Comparison of ENCODE assay signal across 1 cellular context in the genomic region with DNA sequence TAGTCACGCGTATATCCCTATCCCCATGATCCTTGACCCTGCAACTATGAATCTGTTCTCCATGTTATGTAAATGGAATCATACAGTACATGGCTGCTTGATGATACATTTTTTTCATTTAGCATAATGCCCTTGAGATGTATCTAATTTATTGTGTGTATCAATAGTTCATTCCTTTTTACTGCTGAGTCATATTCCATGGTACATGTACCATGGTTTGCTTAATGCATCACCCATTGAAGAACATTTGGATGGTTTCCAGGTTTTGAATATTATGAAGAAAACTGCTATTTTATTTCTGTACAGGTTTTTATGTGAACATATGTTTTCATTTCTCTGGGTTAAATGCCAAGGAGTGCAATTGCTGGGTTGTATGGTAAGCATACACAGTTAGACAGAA.
TF ChIP-seq lines count a peak whose summit lies in the region.

No MANE protein-coding gene starts in this region.

TF ChIP-seq in WTC11, 78 proteins besides CTCF, POLR2A, EP300 and RAD21 (continued from another document):
- TF ChIP-seq ZBTB21 (CRISPR knock-in tag; IDR thresholded peaks at IDR 0.05; ENCODE audit: borderline replicate concordance) (no peak), SMAD4 (CRISPR knock-in tag; IDR thresholded peaks at IDR 0.05) (no peak)
- TF ChIP-seq, protein P1, sequence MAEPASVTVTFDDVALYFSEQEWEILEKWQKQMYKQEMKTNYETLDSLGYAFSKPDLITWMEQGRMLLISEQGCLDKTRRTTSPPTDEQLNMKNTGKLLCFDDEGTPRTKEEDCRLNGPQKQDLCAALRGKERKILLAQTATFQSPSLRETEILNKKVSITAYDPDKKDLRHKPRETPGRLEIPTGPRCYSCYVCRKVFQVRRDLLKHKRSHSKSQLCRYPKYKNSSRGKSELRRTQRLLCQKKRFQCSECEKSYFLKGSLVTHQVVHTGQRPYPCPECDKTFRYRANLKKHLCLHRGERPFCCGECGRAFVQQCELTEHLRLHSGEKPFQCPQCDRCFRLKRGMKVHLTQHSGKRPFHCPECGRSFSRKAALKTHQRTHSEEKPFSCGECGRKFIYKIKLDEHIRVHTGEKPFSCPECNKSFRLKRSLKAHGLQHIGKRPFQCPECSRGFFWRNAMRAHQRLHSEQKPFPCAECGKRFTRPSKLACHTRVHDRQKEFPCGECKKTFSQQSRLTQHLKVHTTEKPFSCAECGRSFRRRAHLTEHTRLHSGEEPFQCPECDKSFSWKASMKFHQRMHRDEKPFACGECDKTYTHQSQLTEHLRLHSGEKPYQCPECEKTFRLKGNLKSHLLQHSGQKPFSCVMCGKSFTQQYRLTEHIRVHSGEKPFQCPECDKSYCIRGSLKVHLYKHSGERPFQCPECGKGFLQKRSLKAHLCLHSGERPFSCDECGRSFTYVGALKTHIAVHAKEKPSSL (CRISPR knock-in tag; conservative IDR thresholded peaks at IDR 0.05): no peak
TF ChIP-seq in WTC11: peak in this region for 0.
